18 cellular contexts compared by ENCODE assay signal in the genomic region with DNA sequence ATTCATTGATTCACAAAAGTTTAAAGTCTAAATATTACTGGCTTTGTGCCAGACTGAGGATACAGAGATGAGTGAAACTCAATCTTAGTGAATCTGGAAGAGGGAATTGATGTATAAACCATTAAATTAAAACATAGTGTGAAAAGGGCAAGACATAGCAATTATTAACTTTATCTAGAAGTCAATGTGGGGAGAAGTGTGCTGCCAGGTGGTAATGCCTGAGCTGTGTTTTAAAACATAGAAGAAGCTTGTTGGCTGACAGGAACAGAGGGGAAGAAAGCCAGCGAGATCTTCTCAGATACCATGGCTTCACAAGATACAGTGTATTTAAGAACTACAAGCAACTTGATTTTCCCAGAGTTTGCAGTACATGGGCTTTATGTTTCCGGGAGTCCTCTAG.
"Had no signal": no experiment of that assay in that cellular context is flagged by ENCODE, and none has a peak within 500 bp of the region (broad histone marks: within the 10 kb centered on the region; RNA-seq: fewer than 3 reads in every experiment).

No MANE protein-coding gene starts in this region.

- H3K27ac ChIP-seq: ascending aorta, breast epithelium, skin epidermis had no signal

- H3K4me3 ChIP-seq: ascending aorta, breast epithelium, skin epidermis had no signal

- H3K4me1 ChIP-seq: ascending aorta, breast epithelium had no signal

- H3K36me3 ChIP-seq: ascending aorta, breast epithelium had no signal

- ATAC-seq: left ventricle myocardium superior; natural killer cell; right cardiac atrium; stimulated activated naive B cell treated with anti-CD40 and anti-IgM and Interleukin-4, amounts not matched to agents 10 μg/mL and 1 μg/mL and 100 μg/mL, for 72 hours had no signal

- H3K27me3 ChIP-seq: ascending aorta, breast epithelium had no signal

- DNase-seq: activated CD4-positive, CD25-positive, alpha-beta regulatory T cell treated with anti-CD3 and anti-CD28 coated beads, Interleukin-2, amount 50 U/mL, for 72 hours; activated naive CD4-positive, alpha-beta T cell treated with anti-CD3 and anti-CD28 coated beads, Interleukin-2, amount 10 ng/mL, durations not matched to agents 7 days and 5 days; cerebellar nuclear complex; effector memory CD4-positive, alpha-beta T cell; foreskin fibroblast; glutamatergic neuron; hypothalamus; left ventricle myocardium superior; natural killer cell; occipital lobe; right cardiac atrium; stimulated activated CD4-positive, alpha-beta T cell treated with anti-CD3 and anti-CD28 coated beads, Interleukin-15, amount 100 ng/mL, for 24 hours; stimulated activated CD4-positive, alpha-beta T cell treated with anti-CD3 and anti-CD28 coated beads, Interleukin-4, amount 100 ng/mL, for 1 hour; stimulated activated naive B cell treated with anti-CD40 and anti-IgM and Interleukin-4, amounts not matched to agents 10 μg/mL and 1 μg/mL and 100 μg/mL, for 72 hours; trophoblast cell had no signal
